14 cellular contexts compared by ENCODE assay signal in the genomic region with DNA sequence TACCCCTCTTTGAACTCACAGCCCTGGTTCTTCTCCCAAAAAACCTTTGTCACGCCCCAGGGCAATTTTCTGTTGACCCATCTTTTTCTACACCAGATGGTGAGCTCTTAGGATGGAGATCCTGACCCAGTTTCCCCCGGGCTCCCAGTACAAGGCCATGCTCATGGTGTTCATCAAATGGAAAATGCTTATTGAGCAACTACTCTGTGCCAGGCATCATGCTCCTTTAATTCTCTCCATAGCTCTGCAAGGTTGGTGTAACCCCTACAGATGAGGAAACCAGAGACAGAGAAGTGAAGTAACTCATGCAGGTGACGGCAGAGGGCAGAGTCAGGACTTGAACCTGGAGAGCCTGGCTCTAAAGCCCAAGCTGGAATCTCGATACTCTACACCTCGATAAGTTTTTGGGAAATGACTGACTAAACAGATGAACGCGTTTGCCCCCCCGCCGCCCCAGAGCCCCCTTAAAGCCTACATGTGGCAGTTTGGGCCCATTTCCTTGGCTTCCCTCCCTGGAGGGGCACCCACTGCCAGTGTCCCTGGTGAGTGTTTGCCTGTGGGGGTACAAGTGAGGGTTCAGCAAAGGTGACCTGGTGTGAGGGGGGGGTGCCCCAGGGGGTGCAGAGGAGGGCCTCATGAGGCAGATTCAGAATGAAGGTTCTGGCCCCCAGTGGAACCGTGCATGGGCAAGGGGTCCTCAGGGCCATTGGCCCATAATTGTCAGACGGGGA. TPM values are rescaled to one million over a fixed set of nuclear protein-coding genes. Genes with fewer than 3 reads are reported as not detected.
DNase-seq lines count a peak whose midpoint lies in the region; ATAC-seq and TF ChIP-seq lines count a peak whose summit lies in the region.
"Had no signal": no experiment of that assay in that cellular context is flagged by ENCODE, and none has a peak within 500 bp of the region (broad histone marks: within the 10 kb centered on the region; RNA-seq: fewer than 3 reads in every experiment).

No MANE protein-coding gene starts in this region.

- peak; percentile 26 for TF ChIP-seq CTCF in GM12873 (IDR thresholded peaks at IDR 0.05; ENCODE audit: insufficient read depth, low read depth, low read length, missing control alignments)
- no peak for TF ChIP-seq CTCF in foreskin fibroblast (IDR thresholded peaks at IDR 0.05; ENCODE audit: low read depth, low read length)

- H3K9me3 Mint-ChIP-seq in T-helper 2 cell treated with Interferon-gamma antibody and Interleukin-4, amounts not matched to agents 5 μg/mL and 100 μg/mL, for 36 hours, result no peaks in the 10 kb centered on the region
- no peaks in the 10 kb centered on the region for H3K9me3 Mint-ChIP-seq in activated CD4-positive, alpha-beta memory T cell treated with anti-CD3 and anti-CD28 coated beads, Interleukin-2, amount 10 ng/mL, durations not matched to agents 7 days and 5 days
- H3K9me3 Mint-ChIP-seq in memory B cell, result no peaks in the 10 kb centered on the region

- H3K4me3 Mint-ChIP-seq in T-helper 2 cell treated with Interferon-gamma antibody and Interleukin-4, amounts not matched to agents 5 μg/mL and 100 μg/mL, for 36 hours, result peak overlapping the region; percentile 24
- H3K4me3 Mint-ChIP-seq in activated CD4-positive, alpha-beta memory T cell treated with anti-CD3 and anti-CD28 coated beads, Interleukin-2, amount 10 ng/mL, durations not matched to agents 7 days and 5 days, result peak overlapping the region; percentile 52
- no peak overlapping the region for H3K4me3 Mint-ChIP-seq in memory B cell

- H3K4me1 Mint-ChIP-seq in T-helper 2 cell treated with Interferon-gamma antibody and Interleukin-4, amounts not matched to agents 5 μg/mL and 100 μg/mL, for 36 hours (ENCODE audit: low read depth), result peaks cover 73% of the 10 kb centered on the region
- peaks cover 90% of the 10 kb centered on the region for H3K4me1 Mint-ChIP-seq in activated CD4-positive, alpha-beta memory T cell treated with anti-CD3 and anti-CD28 coated beads, Interleukin-2, amount 10 ng/mL, durations not matched to agents 7 days and 5 days
- H3K4me1 Mint-ChIP-seq in memory B cell, result peaks cover 45% of the 10 kb centered on the region

- peaks cover 50% of the 10 kb centered on the region for H3K36me3 Mint-ChIP-seq in T-helper 2 cell treated with Interferon-gamma antibody and Interleukin-4, amounts not matched to agents 5 μg/mL and 100 μg/mL, for 36 hours (ENCODE audit: low read depth)
- peaks cover 91% of the 10 kb centered on the region for H3K36me3 Mint-ChIP-seq in activated CD4-positive, alpha-beta memory T cell treated with anti-CD3 and anti-CD28 coated beads, Interleukin-2, amount 10 ng/mL, durations not matched to agents 7 days and 5 days (ENCODE audit: low read depth)
- H3K36me3 Mint-ChIP-seq in memory B cell, result no peaks in the 10 kb centered on the region

- POLR2A ChIA-PET in activated CD4-positive, alpha-beta memory T cell treated with anti-CD3 and anti-CD28 coated beads, Interleukin-2, amount 10 ng/mL, durations not matched to agents 7 days and 5 days (lab: Charles Lee), result interaction anchor here (0.6 to 1.8 kb wide), 4 partner anchors 22 to 63 kb away, joined by 3 to 8 read pairs (median 3); no protein-coding TSS in a partner anchor

- peak overlapping the region; percentile 73 for H3K27ac Mint-ChIP-seq in T-helper 2 cell treated with Interferon-gamma antibody and Interleukin-4, amounts not matched to agents 5 μg/mL and 100 μg/mL, for 36 hours
- peak overlapping the region; percentile 62 for H3K27ac Mint-ChIP-seq in activated CD4-positive, alpha-beta memory T cell treated with anti-CD3 and anti-CD28 coated beads, Interleukin-2, amount 10 ng/mL, durations not matched to agents 7 days and 5 days
- H3K27ac Mint-ChIP-seq in memory B cell, result peak overlapping the region; percentile 38

- no peaks in the 10 kb centered on the region for H3K27me3 Mint-ChIP-seq in T-helper 2 cell treated with Interferon-gamma antibody and Interleukin-4, amounts not matched to agents 5 μg/mL and 100 μg/mL, for 36 hours (ENCODE audit: low read depth)
- H3K27me3 Mint-ChIP-seq in activated CD4-positive, alpha-beta memory T cell treated with anti-CD3 and anti-CD28 coated beads, Interleukin-2, amount 10 ng/mL, durations not matched to agents 7 days and 5 days, result no peaks in the 10 kb centered on the region
- no peaks in the 10 kb centered on the region for H3K27me3 Mint-ChIP-seq in memory B cell

- DNase-seq in T-helper 2 cell treated with Interferon-gamma antibody and Interleukin-4, amounts not matched to agents 5 μg/mL and 100 μg/mL, for 36 hours (ENCODE audit: low spot score), result no peak
- DNase-seq in T-helper 2 cell (no peak), memory B cell (ENCODE audit: low spot score in 2 of 2) (no peak), hepatic stellate cell (ENCODE audit: low spot score) (no peak), foreskin fibroblast (no peak)
- no peak for DNase-seq in activated CD4-positive, alpha-beta memory T cell treated with anti-CD3 and anti-CD28 coated beads, Interleukin-2, amount 10 ng/mL, durations not matched to agents 7 days and 5 days
- no peak for DNase-seq in NK-92 treated with Interleukin-12 subunit alpha and Interleukin-12 subunit beta, amount 100 ng/mL, for 24 hours (lab: John Stamatoyannopoulos, UW)
- DNase-seq: activated T-cell treated with anti-CD3 and anti-CD28 coated beads for 4 hours; C1 segment of cervical spinal cord; cerebellar nuclear complex; stimulated activated naive CD4-positive, alpha-beta T cell treated with Interleukin-2 at 50 U/mL for 16 hours had no signal

- CTCF ChIA-PET in activated CD4-positive, alpha-beta memory T cell treated with anti-CD3 and anti-CD28 coated beads, Interleukin-2, amount 10 ng/mL, durations not matched to agents 7 days and 5 days (lab: Charles Lee), result interaction anchor here (0.7 to 3.7 kb wide), 4 partner anchors 28 to 245 kb away, joined by 3 to 15 read pairs (median 3); partner anchors contain the start of gene RUNX3

- ATAC-seq in memory B cell (ENCODE audit: low read depth), result no peak
- ATAC-seq: A549 had no signal

- no peak overlapping the region for H3K4me3 ChIP-seq in foreskin fibroblast (ENCODE audit: low read depth in 1 of 2, low read length in 2 of 2)
- H3K4me3 ChIP-seq: A549, hepatocyte had no signal

RNA-seq across cellular contexts. Expression of gene RUNX3, which starts 30.2 kb away (rescaled TPM):
- total RNA-seq in activated CD4-positive, alpha-beta memory T cell treated with anti-CD3 and anti-CD28 coated beads, Interleukin-2, amount 10 ng/mL, durations not matched to agents 7 days and 5 days, result 100 to 1,000 TPM; 177 to 183 TPM
